15 cellular contexts compared by ENCODE assay signal in genomic region chr3:24591661-24592555, GRCh38.
DNase-seq lines count a peak whose midpoint lies in the region; ATAC-seq and TF ChIP-seq lines count a peak whose summit lies in the region.
"Had no signal": no experiment of that assay in that cellular context is flagged by ENCODE, and none has a peak within 500 bp of the region (broad histone marks: within the 10 kb centered on the region; RNA-seq: fewer than 3 reads in every experiment).

No MANE protein-coding gene starts in this region.

- peak overlapping the region; percentile 85 for H3K27ac ChIP-seq in trophoblast cell (ENCODE audit: low read depth, low read length)
- no peak overlapping the region for H3K27ac ChIP-seq in CD8-positive, alpha-beta memory T cell (ENCODE audit: low read depth, low read length)
- H3K27ac ChIP-seq in CD4-positive, alpha-beta memory T cell (ENCODE audit: low read depth, low read length), result no peak overlapping the region

- no peak overlapping the region for H3K14ac ChIP-seq in trophoblast cell (ENCODE audit: low read length)

- H3K27ac Mint-ChIP-seq in CD8-positive, alpha-beta memory T cell, result no peak overlapping the region
- no peak overlapping the region for H3K27ac Mint-ChIP-seq in CD4-positive, alpha-beta memory T cell
- H3K27ac Mint-ChIP-seq: CD4-positive, CD25-positive, alpha-beta regulatory T cell; stimulated activated memory B cell treated with anti-CD40 and anti-IgM and Interleukin-4, amounts not matched to agents 10 μg/mL and 1 μg/mL and 100 μg/mL, for 72 hours had no signal

- H3K4me1 Mint-ChIP-seq in CD8-positive, alpha-beta memory T cell, result no peaks in the 10 kb centered on the region
- H3K4me1 Mint-ChIP-seq in CD4-positive, alpha-beta memory T cell, result no peaks in the 10 kb centered on the region
- H3K4me1 Mint-ChIP-seq: CD4-positive, CD25-positive, alpha-beta regulatory T cell; stimulated activated memory B cell treated with anti-CD40 and anti-IgM and Interleukin-4, amounts not matched to agents 10 μg/mL and 1 μg/mL and 100 μg/mL, for 72 hours had no signal

- DNase-seq in DMS53 treated with DMSO at 0.1 percent for 48 hours (lab: John Stamatoyannopoulos, UW; ENCODE audit: unreplicated experiment) (peak; percentile 0), MG63 (peak; percentile 23), cardiac fibroblast (ENCODE audit: low read depth in 2 of 2) (peak; percentile 15 to 64), trophoblast cell (peak; percentile 57 to 72), HAP-1 (ENCODE audit: low spot score in 2 of 2) (no peak)
- no peak for DNase-seq in CD8-positive, alpha-beta memory T cell
- DNase-seq in CD4-positive, alpha-beta memory T cell, result no peak
- DNase-seq: CD4-positive, CD25-positive, alpha-beta regulatory T cell; dermis blood vessel endothelial cell; foreskin melanocyte; IMR-90; NCI-H187; stimulated activated CD4-positive, alpha-beta T cell treated with anti-CD3 and anti-CD28 coated beads, Interleukin-4, amount 100 ng/mL, for 1 hour had no signal

- H3K9ac ChIP-seq in trophoblast cell (ENCODE audit: low read length), result no peak overlapping the region

- H3K4me3 ChIP-seq in MG63 (no peak overlapping the region), cardiac fibroblast (replicated peaks in 1 of 2; ENCODE audit: low read depth in 2 of 2, low read length in 2 of 2) (no peak overlapping the region), trophoblast cell (ENCODE audit: low read depth, low read length) (no peak overlapping the region), HAP-1 (no peak overlapping the region)
- no peak overlapping the region for H3K4me3 ChIP-seq in CD8-positive, alpha-beta memory T cell (ENCODE audit: low read length)
- no peak overlapping the region for H3K4me3 ChIP-seq in CD4-positive, alpha-beta memory T cell (ENCODE audit: low read length in 2 of 2)

- H3K4ac ChIP-seq in trophoblast cell (ENCODE audit: low read depth, low read length), result no peak overlapping the region

- H3K79me2 ChIP-seq in trophoblast cell (ENCODE audit: control insufficient read depth, insufficient read depth, low read length, poor library complexity), result no peaks in the 10 kb centered on the region

- POLR2A ChIA-PET in CD8-positive, alpha-beta memory T cell (lab: Charles Lee), result no interaction called here
- POLR2A ChIA-PET in CD4-positive, alpha-beta memory T cell (lab: Charles Lee; ENCODE audit: partially characterized antibody), result no interaction called here

- ATAC-seq in GM21786 (IDR thresholded peaks at IDR 0.05; ENCODE audit: unreplicated experiment), result no peak
- ATAC-seq: stimulated activated memory B cell treated with anti-CD40 and anti-IgM and Interleukin-4, amounts not matched to agents 10 μg/mL and 1 μg/mL and 100 μg/mL, for 72 hours had no signal

- H2AFZ ChIP-seq in trophoblast cell (ENCODE audit: insufficient read depth, low read length, poor library complexity), result no peak overlapping the region

- H3K4me2 ChIP-seq in trophoblast cell (ENCODE audit: low read length), result no peak overlapping the region

- H3K27me3 ChIP-seq in MG63, result no peaks in the 10 kb centered on the region
- no peaks in the 10 kb centered on the region for H3K27me3 ChIP-seq in trophoblast cell (ENCODE audit: insufficient read depth, low read length)
- H3K27me3 ChIP-seq in CD8-positive, alpha-beta memory T cell (ENCODE audit: insufficient read depth, low read length, poor library complexity, severe bottlenecking), result no peaks in the 10 kb centered on the region
- H3K27me3 ChIP-seq in CD4-positive, alpha-beta memory T cell (ENCODE audit: insufficient read depth, low read length), result no peaks in the 10 kb centered on the region
- no peaks in the 10 kb centered on the region for H3K27me3 ChIP-seq in HAP-1 (ENCODE audit: low read depth)

- no peaks in the 10 kb centered on the region for H3K36me3 Mint-ChIP-seq in CD8-positive, alpha-beta memory T cell
- no peaks in the 10 kb centered on the region for H3K36me3 Mint-ChIP-seq in CD4-positive, alpha-beta memory T cell
- H3K36me3 Mint-ChIP-seq: CD4-positive, CD25-positive, alpha-beta regulatory T cell; stimulated activated memory B cell treated with anti-CD40 and anti-IgM and Interleukin-4, amounts not matched to agents 10 μg/mL and 1 μg/mL and 100 μg/mL, for 72 hours had no signal

- no peaks in the 10 kb centered on the region for H3K9me3 ChIP-seq in MG63
- H3K9me3 ChIP-seq in trophoblast cell (ENCODE audit: insufficient read depth, low read depth, low read length), result no peaks in the 10 kb centered on the region
- no peaks in the 10 kb centered on the region for H3K9me3 ChIP-seq in CD8-positive, alpha-beta memory T cell (ENCODE audit: low read length)
- no peaks in the 10 kb centered on the region for H3K9me3 ChIP-seq in CD4-positive, alpha-beta memory T cell (ENCODE audit: control insufficient read depth in 1 of 2, low read length in 2 of 2)
- H3K9me3 ChIP-seq in HAP-1, result no peaks in the 10 kb centered on the region

- H4K8ac ChIP-seq in trophoblast cell (ENCODE audit: low read depth, low read length), result no peak overlapping the region

- H3K4me3 Mint-ChIP-seq in CD8-positive, alpha-beta memory T cell, result no peak overlapping the region
- H3K4me3 Mint-ChIP-seq in CD4-positive, alpha-beta memory T cell, result peak overlapping the region in 1 of 8 donors; percentile 4
- H3K4me3 Mint-ChIP-seq: CD4-positive, CD25-positive, alpha-beta regulatory T cell; stimulated activated memory B cell treated with anti-CD40 and anti-IgM and Interleukin-4, amounts not matched to agents 10 μg/mL and 1 μg/mL and 100 μg/mL, for 72 hours had no signal

- H2BK5ac ChIP-seq in trophoblast cell (ENCODE audit: low read depth, low read length, poor library complexity), result peak overlapping the region; percentile 70

- H4K12ac ChIP-seq in trophoblast cell (ENCODE audit: low read depth, low read length), result no peak overlapping the region

- no peak overlapping the region for H3K23ac ChIP-seq in trophoblast cell (ENCODE audit: low read length)

- no peak for TF ChIP-seq CTCF in cardiac fibroblast (IDR thresholded peaks at IDR 0.05; ENCODE audit: low read depth, low read length)

- no peak overlapping the region for H2AK5ac ChIP-seq in trophoblast cell (ENCODE audit: low read length)

- no peak overlapping the region for H3K18ac ChIP-seq in trophoblast cell (ENCODE audit: low read length)

- H3K4me1 ChIP-seq in trophoblast cell (ENCODE audit: control insufficient read depth in 1 of 2, insufficient read depth in 2 of 2, low read length in 2 of 2), result peaks cover 4 to 9% of the 10 kb centered on the region in 2 experiments
- no peaks in the 10 kb centered on the region for H3K4me1 ChIP-seq in CD8-positive, alpha-beta memory T cell (ENCODE audit: insufficient read depth, low read length)
- H3K4me1 ChIP-seq in CD4-positive, alpha-beta memory T cell (ENCODE audit: insufficient read depth, low read length), result no peaks in the 10 kb centered on the region
- peaks cover 20% of the 10 kb centered on the region for H3K4me1 ChIP-seq in HAP-1

- H3K36me3 ChIP-seq in MG63 (no peaks in the 10 kb centered on the region), trophoblast cell (ENCODE audit: control insufficient read depth in 1 of 2, insufficient read depth in 2 of 2, low read length in 2 of 2) (no peaks in the 10 kb centered on the region), HAP-1 (replicated peaks) (no peaks in the 10 kb centered on the region)
- no peaks in the 10 kb centered on the region for H3K36me3 ChIP-seq in CD8-positive, alpha-beta memory T cell (ENCODE audit: insufficient read depth, low read length)
- no peaks in the 10 kb centered on the region for H3K36me3 ChIP-seq in CD4-positive, alpha-beta memory T cell (ENCODE audit: insufficient read depth, low read length)

- peak overlapping the region; percentile 34 for H2BK120ac ChIP-seq in trophoblast cell (ENCODE audit: insufficient read depth, low read length, poor library complexity)

- H3K79me1 ChIP-seq in trophoblast cell (ENCODE audit: low read length), result peaks cover 12% of the 10 kb centered on the region

- H4K91ac ChIP-seq in trophoblast cell (ENCODE audit: low read depth, low read length), result peak overlapping the region; percentile 38

- WGBS in trophoblast cell (ENCODE audit: extremely low coverage, insufficient coverage, insufficient read length), result no CpG with 5 or more reads among the region's 5 CpGs

- in situ Hi-C loops in HAP-1 (cut with MboI; ENCODE audit: low sequenced_read_pairs), result no loop called here

- CTCF ChIA-PET in CD8-positive, alpha-beta memory T cell (lab: Charles Lee), result no interaction called here
- CTCF ChIA-PET in CD4-positive, alpha-beta memory T cell (lab: Charles Lee; ENCODE audit: partially characterized antibody), result no interaction called here

- intact Hi-C loops in CD4-positive, alpha-beta memory T cell (cut with micrococcal nuclease), result no loop called here

- peaks cover 0 to 9% (median 3%) of the 10 kb centered on the region in 5 donors for H3K9me3 Mint-ChIP-seq in CD8-positive, alpha-beta memory T cell
- peaks cover 0 to 10% (median 0%) of the 10 kb centered on the region in 8 donors for H3K9me3 Mint-ChIP-seq in CD4-positive, alpha-beta memory T cell
- H3K9me3 Mint-ChIP-seq: stimulated activated memory B cell treated with anti-CD40 and anti-IgM and Interleukin-4, amounts not matched to agents 10 μg/mL and 1 μg/mL and 100 μg/mL, for 72 hours had no signal

- H3K27me3 Mint-ChIP-seq in CD8-positive, alpha-beta memory T cell, result peaks cover 0 to 2% of the 10 kb centered on the region in 2 donors
- no peaks in the 10 kb centered on the region for H3K27me3 Mint-ChIP-seq in CD4-positive, alpha-beta memory T cell
- H3K27me3 Mint-ChIP-seq: CD4-positive, CD25-positive, alpha-beta regulatory T cell had no signal

- H2BK12ac ChIP-seq in trophoblast cell (ENCODE audit: low read length), result peak overlapping the region; percentile 83

Comparison
In these comparisons a context has a peak if more than half of its experiments do, and no peak if none do; other contexts are left out.
1. DNase-seq: peak in DMS53 treated with DMSO at 0.1 percent for 48 hours (single experiment), MG63 (single experiment), cardiac fibroblast (2 of 2) and trophoblast cell (2 of 2); none in CD8-positive, alpha-beta memory T cell (0 of 5), CD4-positive, alpha-beta memory T cell (0 of 5) and HAP-1 (0 of 2).